Comparison of ENCODE assay signal across 16 cellular contexts in genomic region chr1:212119397-212119837, GRCh38.
DNase-seq lines count a peak whose midpoint lies in the region; ATAC-seq, FAIRE-seq and TF ChIP-seq lines count a peak whose summit lies in the region.
"Had no signal": no experiment of that assay in that cellular context is flagged by ENCODE, and none has a peak within 500 bp of the region (broad histone marks: within the 10 kb centered on the region; RNA-seq: fewer than 3 reads in every experiment).

No MANE protein-coding gene starts in this region.

- no peak overlapping the region for H3K18ac ChIP-seq in IMR-90 (ENCODE audit: low read depth, low read length)

- no peak overlapping the region for H3K4me3 Mint-ChIP-seq in stimulated activated effector memory CD8-positive, alpha-beta T cell treated with anti-CD3 and anti-CD28 coated beads, Interleukin-12 subunit alpha, Interleukin-12 subunit beta, amount 100 ng/mL, for 72 hours
- no peak overlapping the region for H3K4me3 Mint-ChIP-seq in activated CD4-positive, alpha-beta T cell treated with anti-CD3 and anti-CD28 coated beads, Interleukin-2, amount 10 ng/mL, durations not matched to agents 24 days and 14 days
- H3K4me3 Mint-ChIP-seq: activated T-helper 17 cell treated with anti-CD3 and anti-CD28 coated beads, Interleukin-2, amount 50 U/mL, for 72 hours; IgD-negative memory B cell had no signal

- H3K4ac ChIP-seq in IMR-90 (ENCODE audit: low read depth, low read length): no peak overlapping the region

- in situ Hi-C loops in IMR-90 (cut with MboI; ENCODE audit: low sequenced_read_pairs): no loop called here
- in situ Hi-C loops in GM12878 (cut with MboI): no loop called here

- H2BK120ac ChIP-seq in IMR-90 (ENCODE audit: low read depth, low read length): no peak overlapping the region

- H3K4me1 ChIP-seq in IMR-90 (ENCODE audit: control insufficient read depth, insufficient read depth, low read length): no peaks in the 10 kb centered on the region
- H3K4me1 ChIP-seq in GM12878 (ENCODE audit: control insufficient read depth, insufficient read depth, low read length): peaks cover 8% of the 10 kb centered on the region
- H3K4me1 ChIP-seq in left ventricle myocardium inferior: peaks cover 26% of the 10 kb centered on the region

- no peaks in the 10 kb centered on the region; the same call in 1 of the 2 replicates for H3K9me1 ChIP-seq in IMR-90 (ENCODE audit: insufficient read depth, low read length)

- H3K14ac ChIP-seq in IMR-90 (replicated peaks; ENCODE audit: low read depth, low read length): no peak overlapping the region

- H3K27ac Mint-ChIP-seq in stimulated activated effector memory CD8-positive, alpha-beta T cell treated with anti-CD3 and anti-CD28 coated beads, Interleukin-12 subunit alpha, Interleukin-12 subunit beta, amount 100 ng/mL, for 72 hours: no peak overlapping the region
- H3K27ac Mint-ChIP-seq in activated CD4-positive, alpha-beta T cell treated with anti-CD3 and anti-CD28 coated beads, Interleukin-2, amount 10 ng/mL, durations not matched to agents 24 days and 14 days: no peak overlapping the region
- H3K27ac Mint-ChIP-seq: activated T-helper 17 cell treated with anti-CD3 and anti-CD28 coated beads, Interleukin-2, amount 50 U/mL, for 72 hours had no signal

- H3K4me3 ChIP-seq in IMR-90 (ENCODE audit: insufficient read depth, low read depth, low read length) (no peak overlapping the region), GM12878 (no peak overlapping the region), left ventricle myocardium inferior (no peak overlapping the region)
- H3K4me3 ChIP-seq: left lung, thoracic aorta had no signal

- no peak for TF ChIP-seq EP300 in GM12878 (IDR thresholded peaks at IDR 0.05; ENCODE audit: borderline replicate concordance in 1 of 2, control insufficient read depth in 1 of 2, low read depth in 2 of 2, low read length in 2 of 2)

- H4K20me1 ChIP-seq in IMR-90 (ENCODE audit: insufficient read depth, low read length) (no peaks in the 10 kb centered on the region), GM12878 (ENCODE audit: control insufficient read depth, insufficient read depth) (no peaks in the 10 kb centered on the region)

- POLR2A ChIA-PET in IMR-90 (lab: Charles Lee; ENCODE audit: unreplicated experiment) (no interaction called here), GM12878 (lab: Charles Lee) (no interaction called here)

- peaks cover 9% of the 10 kb centered on the region for H3K4me1 Mint-ChIP-seq in stimulated activated effector memory CD8-positive, alpha-beta T cell treated with anti-CD3 and anti-CD28 coated beads, Interleukin-12 subunit alpha, Interleukin-12 subunit beta, amount 100 ng/mL, for 72 hours
- H3K4me1 Mint-ChIP-seq in activated CD4-positive, alpha-beta T cell treated with anti-CD3 and anti-CD28 coated beads, Interleukin-2, amount 10 ng/mL, durations not matched to agents 24 days and 14 days: peaks cover 17% of the 10 kb centered on the region

- TF ChIP-seq CTCF in IMR-90 (conservative IDR thresholded peaks at IDR 0.05; ENCODE audit: low read depth, low read length) (no peak), GM12878 (IDR thresholded peaks at IDR 0.05 in 2 of 3, conservative IDR thresholded peaks at IDR 0.05 in 1 of 3; ENCODE audit: control insufficient read depth in 2 of 3, extremely low read depth in 1 of 3, insufficient read depth in 1 of 3, low read depth in 3 of 3, low read length in 3 of 3) (no peak), left ventricle myocardium inferior (IDR thresholded peaks at IDR 0.05; ENCODE audit: borderline replicate concordance) (no peak)

- H3K27me3 Mint-ChIP-seq in activated CD4-positive, alpha-beta T cell treated with anti-CD3 and anti-CD28 coated beads, Interleukin-2, amount 10 ng/mL, durations not matched to agents 24 days and 14 days: no peaks in the 10 kb centered on the region
- H3K27me3 Mint-ChIP-seq: activated T-helper 17 cell treated with anti-CD3 and anti-CD28 coated beads, Interleukin-2, amount 50 U/mL, for 72 hours; IgD-negative memory B cell had no signal

- CTCF ChIA-PET in IMR-90 (lab: Yijun Ruan, JAX): interaction anchor here (1.6 kb wide), 1 partner anchor 16 kb away, joined by 5 read pairs; no protein-coding TSS in a partner anchor
- CTCF ChIA-PET in GM12878 (lab: Yijun Ruan, JAX): interaction anchor here (1.4 to 1.6 kb wide), 3 partner anchors 15 to 439 kb away, joined by 3 to 5 read pairs (median 4); no protein-coding TSS in a partner anchor

- H3K4me2 ChIP-seq in IMR-90 (ENCODE audit: low read depth, low read length): no peak overlapping the region
- H3K4me2 ChIP-seq in GM12878 (ENCODE audit: control insufficient read depth, insufficient read depth): no peak overlapping the region

- ATAC-seq in IMR-90 (ENCODE audit: low read depth) (peak; percentile 57), GM12878 (peak; percentile 56), GM18873 (IDR thresholded peaks at IDR 0.05; ENCODE audit: low FRiP score, unreplicated experiment) (no peak)
- ATAC-seq in stimulated activated effector memory CD8-positive, alpha-beta T cell treated with anti-CD3 and anti-CD28 coated beads, Interleukin-12 subunit alpha, Interleukin-12 subunit beta, amount 100 ng/mL, for 72 hours: peak; percentile 26
- ATAC-seq: activated T-helper 17 cell treated with anti-CD3 and anti-CD28 coated beads, Interleukin-2, amount 50 U/mL, for 72 hours; PC-3 had no signal

- intact Hi-C loops in IMR-90 (cut with micrococcal nuclease): no loop called here
- intact Hi-C loops in GM12878 (cut with micrococcal nuclease; ENCODE audit: unreplicated experiment): no loop called here
- intact Hi-C loops in left ventricle myocardium inferior (cut with micrococcal nuclease): no loop called here
- intact Hi-C loops in activated CD4-positive, alpha-beta T cell treated with anti-CD3 and anti-CD28 coated beads, Interleukin-2, amount 10 ng/mL, durations not matched to agents 24 days and 14 days (cut with micrococcal nuclease): no loop called here

- H3K9me3 ChIP-seq in IMR-90 (ENCODE audit: control insufficient read depth, insufficient read depth, low read length) (no peaks in the 10 kb centered on the region), GM12878 (replicated peaks; ENCODE audit: control insufficient read depth, insufficient read depth, low read length) (no peaks in the 10 kb centered on the region), left ventricle myocardium inferior (replicated peaks) (no peaks in the 10 kb centered on the region)
- H3K9me3 ChIP-seq: left lung, thoracic aorta had no signal

- no peak overlapping the region for H4K8ac ChIP-seq in IMR-90 (ENCODE audit: low read depth in 2 of 2, low read length in 2 of 2)

- dilution Hi-C loops in IMR-90 (cut with HindIII; ENCODE audit: low sequenced_read_pairs, unreplicated experiment): no loop called here

- H4K5ac ChIP-seq in IMR-90 (ENCODE audit: low read depth, low read length): no peak overlapping the region

- no peak overlapping the region for H3K56ac ChIP-seq in IMR-90 (ENCODE audit: extremely low read depth, insufficient read depth, low read length)

- H3K23ac ChIP-seq in IMR-90 (ENCODE audit: low read depth, low read length): no peak overlapping the region

- H3K79me1 ChIP-seq in IMR-90 (ENCODE audit: low read depth in 1 of 2, low read length in 2 of 2): no peaks in the 10 kb centered on the region

- no peak for TF ChIP-seq POLR2A in IMR-90 (IDR thresholded peaks at IDR 0.05; ENCODE audit: low read depth, low read length)
- TF ChIP-seq POLR2A in GM12878 (IDR thresholded peaks at IDR 0.05; ENCODE audit: low read depth, low read length): no peak

- no peak overlapping the region for H2BK15ac ChIP-seq in IMR-90 (ENCODE audit: low read depth, low read length)

- H4K91ac ChIP-seq in IMR-90 (ENCODE audit: insufficient read depth, low read depth, low read length): no peak overlapping the region

- BruUV-seq in IMR-90 (replicated peaks; lab: Mats Ljungman, UMichigan): no TSS peak
- BruUV-seq in GM12878 (replicated peaks; lab: Mats Ljungman, UMichigan): no TSS peak

- no peak overlapping the region for H2AFZ ChIP-seq in IMR-90 (replicated peaks; ENCODE audit: low read length, poor library complexity)
- H2AFZ ChIP-seq in GM12878 (ENCODE audit: control insufficient read depth, low read depth, low read length): no peak overlapping the region

- H3K9me3 Mint-ChIP-seq in stimulated activated effector memory CD8-positive, alpha-beta T cell treated with anti-CD3 and anti-CD28 coated beads, Interleukin-12 subunit alpha, Interleukin-12 subunit beta, amount 100 ng/mL, for 72 hours: no peaks in the 10 kb centered on the region
- no peaks in the 10 kb centered on the region for H3K9me3 Mint-ChIP-seq in activated CD4-positive, alpha-beta T cell treated with anti-CD3 and anti-CD28 coated beads, Interleukin-2, amount 10 ng/mL, durations not matched to agents 24 days and 14 days
- H3K9me3 Mint-ChIP-seq: activated T-helper 17 cell treated with anti-CD3 and anti-CD28 coated beads, Interleukin-2, amount 50 U/mL, for 72 hours; IgD-negative memory B cell had no signal

- RAD21 ChIA-PET in GM12878 (lab: Charles Lee; ENCODE audit: unreplicated experiment): no interaction called here

- H3K36me3 Mint-ChIP-seq in stimulated activated effector memory CD8-positive, alpha-beta T cell treated with anti-CD3 and anti-CD28 coated beads, Interleukin-12 subunit alpha, Interleukin-12 subunit beta, amount 100 ng/mL, for 72 hours: peaks cover 10% of the 10 kb centered on the region
- peaks cover 5% of the 10 kb centered on the region for H3K36me3 Mint-ChIP-seq in activated CD4-positive, alpha-beta T cell treated with anti-CD3 and anti-CD28 coated beads, Interleukin-2, amount 10 ng/mL, durations not matched to agents 24 days and 14 days (ENCODE audit: low read depth)

- DNase-seq in IMR-90: no peak
- DNase-seq in GM12878 (ENCODE audit: low read depth, low spot score): no peak
- DNase-seq in left ventricle myocardium inferior: peak; percentile 62
- DNase-seq in stimulated activated effector memory CD8-positive, alpha-beta T cell treated with anti-CD3 and anti-CD28 coated beads, Interleukin-12 subunit alpha, Interleukin-12 subunit beta, amount 100 ng/mL, for 72 hours (ENCODE audit: low spot score in 2 of 2): no peak
- DNase-seq in activated CD4-positive, alpha-beta T cell treated with anti-CD3 and anti-CD28 coated beads, Interleukin-2, amount 10 ng/mL, durations not matched to agents 24 days and 14 days: no peak
- DNase-seq in activated CD4-positive, alpha-beta T cell treated with anti-CD3 and anti-CD28 coated beads, Interleukin-2, amount 50 U/mL, for 48 hours: no peak
- DNase-seq: dermis blood vessel endothelial cell, left lung, NCI-H1694, NCI-H748 treated with DMSO at 0.1 percent for 48 hours, PC-3 had no signal

- no peak for TF ChIP-seq RAD21 in IMR-90 (IDR thresholded peaks at IDR 0.05; ENCODE audit: low read length)
- no peak for TF ChIP-seq RAD21 in GM12878 (IDR thresholded peaks at IDR 0.05; ENCODE audit: insufficient read depth, low read depth, low read length)

- H2AK5ac ChIP-seq in IMR-90 (ENCODE audit: low read depth, low read length): no peak overlapping the region

- H2BK20ac ChIP-seq in IMR-90 (ENCODE audit: low read depth, low read length): no peak overlapping the region

- H2AK9ac ChIP-seq in IMR-90 (replicated peaks; ENCODE audit: low read depth, low read length, poor library complexity): no peak overlapping the region

- H3K27me3 ChIP-seq in IMR-90 (ENCODE audit: control insufficient read depth, insufficient read depth, low read length) (no peaks in the 10 kb centered on the region), GM12878 (replicated peaks in 1 of 2; ENCODE audit: control insufficient read depth in 2 of 2, insufficient read depth in 2 of 2, low read length in 1 of 2) (no peaks in the 10 kb centered on the region), left ventricle myocardium inferior (ENCODE audit: low read depth) (no peaks in the 10 kb centered on the region)
- H3K27me3 ChIP-seq: left lung had no signal

- WGBS in IMR-90 (ENCODE audit: extremely low coverage in 2 of 2, insufficient read length in 1 of 2), 2 experiments: 79% methylated on average over 3 of the region's 5 CpGs; no CpG with 5 or more reads in 1 of the 2 experiments
- WGBS in GM12878 (ENCODE audit: insufficient coverage, insufficient replicate concordance, low lambda C conversion rate, missing lambda C conversion rate): 81% methylated on average over 5 of the region's 5 CpGs

- H3K9ac ChIP-seq in IMR-90 (ENCODE audit: low read depth, low read length) (no peak overlapping the region), GM12878 (ENCODE audit: control insufficient read depth, insufficient read depth, low read length) (no peak overlapping the region)

- H3K36me3 ChIP-seq in IMR-90 (ENCODE audit: control insufficient read depth, insufficient read depth, low read length): no peaks in the 10 kb centered on the region
- no peaks in the 10 kb centered on the region; a peak in 2 of 4 replicates for H3K36me3 ChIP-seq in GM12878 (ENCODE audit: control insufficient read depth in 2 of 2, insufficient read depth in 2 of 2, low read length in 1 of 2)
- no peaks in the 10 kb centered on the region for H3K36me3 ChIP-seq in left ventricle myocardium inferior
- H3K36me3 ChIP-seq: left lung, thoracic aorta had no signal

- no peak overlapping the region for H2BK5ac ChIP-seq in IMR-90 (ENCODE audit: low read depth, low read length, poor library complexity, severe bottlenecking)

- SMC1A ChIA-PET in GM12878 (lab: Charles Lee; ENCODE audit: uncharacterized antibody, unreplicated experiment): interaction anchor here (0.5 to 1.6 kb wide), 5 partner anchors 42 to 197 kb away, joined by 3 to 4 read pairs (median 3); no protein-coding TSS in a partner anchor

- no peak for FAIRE-seq in GM12878 (lab: Jason Lieb, UNC)
- FAIRE-seq: H54 had no signal

- H3K79me2 ChIP-seq in GM12878 (ENCODE audit: control insufficient read depth, insufficient read depth, low read length): no peaks in the 10 kb centered on the region

- no peak overlapping the region for H3K27ac ChIP-seq in IMR-90 (ENCODE audit: insufficient read depth, low read length)
- H3K27ac ChIP-seq in GM12878 (ENCODE audit: control insufficient read depth, insufficient read depth): no peak overlapping the region
- peak overlapping the region; percentile 86 for H3K27ac ChIP-seq in left ventricle myocardium inferior (replicated peaks)
- H3K27ac ChIP-seq: left lung, thoracic aorta had no signal
